8 cellular contexts compared by ENCODE assay signal in the genomic region with DNA sequence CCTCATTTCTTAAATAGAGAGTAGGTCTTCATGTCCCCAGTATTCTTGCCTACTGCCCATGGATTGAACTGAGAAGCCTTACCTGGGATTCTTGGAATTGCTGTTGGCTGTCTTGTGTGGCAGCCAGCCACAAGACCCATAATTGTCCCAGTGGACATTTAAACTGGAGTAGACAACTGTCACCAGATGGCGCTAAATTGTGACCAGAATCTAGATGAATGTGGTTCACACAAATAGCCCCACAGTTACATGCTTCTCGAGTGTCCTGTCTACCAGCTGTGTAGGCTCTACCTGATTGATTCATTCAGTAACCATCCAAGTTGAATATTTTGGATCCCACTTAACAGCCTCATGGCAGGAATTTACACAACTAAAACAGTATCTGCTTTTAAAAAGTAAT.
DNase-seq lines count a peak whose midpoint lies in the region; ATAC-seq and TF ChIP-seq lines count a peak whose summit lies in the region.

No MANE protein-coding gene starts in this region.

- H3K27me3 Mint-ChIP-seq in stimulated activated naive CD8-positive, alpha-beta T cell treated with anti-CD3 and anti-CD28 coated beads, Interleukin-15, amount 100 ng/mL, for 72 hours: no peaks in the 10 kb centered on the region

- intact Hi-C loops in ovary (cut with DNase I): no loop called here

- DNase-seq in DMS 273 treated with DMSO at 0.1 percent for 48 hours (lab: John Stamatoyannopoulos, UW) (peak; percentile 36), Karpas-422 (peak; percentile 75), SJSA1 (ENCODE audit: low read depth in 1 of 2, low spot score in 2 of 2) (peak; percentile 48 to 58), foreskin fibroblast (peak; percentile 36 to 67), ovary (no peak)
- peak; percentile 23 to 24 for DNase-seq in stimulated activated naive CD8-positive, alpha-beta T cell treated with anti-CD3 and anti-CD28 coated beads, Interleukin-15, amount 100 ng/mL, for 72 hours
- no peak for DNase-seq in stimulated activated CD4-positive, alpha-beta T cell treated with anti-CD3 and anti-CD28 coated beads, Interleukin-15, amount 100 ng/mL, for 24 hours

- no peaks in the 10 kb centered on the region for H3K9me2 ChIP-seq in Karpas-422 (replicated peaks; ENCODE audit: insufficient read depth, low read length)

- ATAC-seq in GM19438 (IDR thresholded peaks at IDR 0.05; ENCODE audit: low read depth, unreplicated experiment): peak; percentile 75
- peak; percentile 59 for ATAC-seq in stimulated activated naive CD8-positive, alpha-beta T cell treated with anti-CD3 and anti-CD28 coated beads, Interleukin-15, amount 100 ng/mL, for 72 hours

- 47 to 68% (median 64%) methylated on average over 2 of the region's 2 CpGs for WGBS in ovary, 3 donors

- no peak for TF ChIP-seq POLR2A in ovary (IDR thresholded peaks at IDR 0.05)

- no peak overlapping the region for H2AFZ ChIP-seq in Karpas-422 (ENCODE audit: low read length)

- H3K9me3 ChIP-seq in Karpas-422 (ENCODE audit: low read length) (no peaks in the 10 kb centered on the region), SJSA1 (replicated peaks) (no peaks in the 10 kb centered on the region), ovary (no peaks in the 10 kb centered on the region)

- no peaks in the 10 kb centered on the region for H4K20me1 ChIP-seq in Karpas-422 (ENCODE audit: insufficient read depth, low read depth, low read length)

- H3K27ac ChIP-seq in Karpas-422 (ENCODE audit: low read length): no peak overlapping the region
- no peak overlapping the region for H3K27ac ChIP-seq in SJSA1
- H3K27ac ChIP-seq in ovary: no peak overlapping the region

- no peak for TF ChIP-seq EP300 in ovary (IDR thresholded peaks at IDR 0.05)

- no peak overlapping the region for H3K4me2 ChIP-seq in Karpas-422 (ENCODE audit: low read depth, low read length, poor library complexity, severe bottlenecking)

- TF ChIP-seq CTCF in foreskin fibroblast (IDR thresholded peaks at IDR 0.05; ENCODE audit: low read depth, low read length) (no peak), ovary (IDR thresholded peaks at IDR 0.05) (no peak)

- peaks cover 92% of the 10 kb centered on the region for H3K4me1 Mint-ChIP-seq in stimulated activated naive CD8-positive, alpha-beta T cell treated with anti-CD3 and anti-CD28 coated beads, Interleukin-15, amount 100 ng/mL, for 72 hours

- H3K4me3 Mint-ChIP-seq in stimulated activated naive CD8-positive, alpha-beta T cell treated with anti-CD3 and anti-CD28 coated beads, Interleukin-15, amount 100 ng/mL, for 72 hours: no peak overlapping the region

- H3K9me3 Mint-ChIP-seq in stimulated activated naive CD8-positive, alpha-beta T cell treated with anti-CD3 and anti-CD28 coated beads, Interleukin-15, amount 100 ng/mL, for 72 hours: no peaks in the 10 kb centered on the region

- H3K36me3 ChIP-seq in Karpas-422 (ENCODE audit: insufficient read depth, low read length) (no peaks in the 10 kb centered on the region), SJSA1 (0 out of 2 replicates have a peak, but pooled peaks cover 2% of the 10 kb centered on the region), ovary (no peaks in the 10 kb centered on the region)

- H3K4me3 ChIP-seq in Karpas-422 (ENCODE audit: low read length): no peak overlapping the region
- no peak overlapping the region for H3K4me3 ChIP-seq in SJSA1
- H3K4me3 ChIP-seq in foreskin fibroblast (ENCODE audit: low read depth in 1 of 2, low read length in 2 of 2): no peak overlapping the region
- no peak overlapping the region for H3K4me3 ChIP-seq in ovary

- H3K4me1 ChIP-seq in Karpas-422 (ENCODE audit: low read length) (no peaks in the 10 kb centered on the region), SJSA1 (replicated peaks) (peaks cover 43% of the 10 kb centered on the region), ovary (ENCODE audit: insufficient read depth) (peaks cover 23% of the 10 kb centered on the region)

- H3K9ac ChIP-seq in Karpas-422 (ENCODE audit: low read length): no peak overlapping the region

- H3K27me3 ChIP-seq in Karpas-422 (ENCODE audit: low read length): no peaks in the 10 kb centered on the region
- H3K27me3 ChIP-seq in SJSA1 (replicated peaks): no peaks in the 10 kb centered on the region
- H3K27me3 ChIP-seq in ovary: no peaks in the 10 kb centered on the region

- no peaks in the 10 kb centered on the region for H3K79me2 ChIP-seq in Karpas-422 (ENCODE audit: low read length)

- H3K27ac Mint-ChIP-seq in stimulated activated naive CD8-positive, alpha-beta T cell treated with anti-CD3 and anti-CD28 coated beads, Interleukin-15, amount 100 ng/mL, for 72 hours: no peak overlapping the region

Comparison
In these comparisons a context has a peak if more than half of its experiments do, and no peak if none do; other contexts are left out.
1. DNase-seq: peak in DMS 273 treated with DMSO at 0.1 percent for 48 hours (single experiment), Karpas-422 (single experiment), SJSA1 (2 of 2), foreskin fibroblast (2 of 2) and stimulated activated naive CD8-positive, alpha-beta T cell treated with anti-CD3 and anti-CD28 coated beads, Interleukin-15, amount 100 ng/mL, for 72 hours (2 of 2); none in ovary (0 of 5) and stimulated activated CD4-positive, alpha-beta T cell treated with anti-CD3 and anti-CD28 coated beads, Interleukin-15, amount 100 ng/mL, for 24 hours (single experiment).